8 cellular contexts compared by ENCODE assay signal in the genomic region with DNA sequence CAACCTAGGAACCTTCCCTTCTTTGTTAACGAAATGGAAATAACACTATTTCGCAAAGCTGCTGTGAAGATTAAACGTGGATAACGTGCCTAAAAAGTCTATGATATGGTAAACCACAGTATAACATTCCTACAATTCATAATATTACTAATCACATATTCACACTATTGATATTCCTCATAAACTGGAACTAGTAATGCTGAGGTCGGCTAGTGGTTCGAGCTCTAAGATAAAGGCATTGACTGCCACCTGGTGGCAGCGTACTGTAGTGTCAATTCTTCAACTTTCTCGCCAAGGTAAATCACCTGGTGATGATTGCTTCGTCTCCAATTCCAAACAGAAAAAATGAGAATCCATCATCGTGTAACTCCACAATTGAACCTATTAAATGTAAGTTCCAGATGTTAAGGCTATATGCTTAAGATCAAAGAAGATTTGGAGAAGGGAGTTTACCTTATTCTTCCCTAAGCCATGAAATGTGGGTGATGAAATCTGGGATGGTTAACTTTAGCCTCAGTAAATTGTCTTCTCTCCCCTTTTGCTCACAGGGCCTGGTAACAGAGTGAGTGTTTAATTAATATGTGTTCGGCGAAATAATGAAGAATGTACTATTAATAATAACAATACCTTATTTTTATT.
DNase-seq lines count a peak whose midpoint lies in the region; ATAC-seq and TF ChIP-seq lines count a peak whose summit lies in the region.

No MANE protein-coding gene starts in this region.

- DNase-seq in NCI-H345 (lab: John Stamatoyannopoulos, UW), result peak; percentile 42
- no peak for DNase-seq in NCI-H345 treated with DMSO at 0.1 percent for 48 hours (lab: John Stamatoyannopoulos, UW; ENCODE audit: unreplicated experiment)
- DNase-seq in GM20000 (ENCODE audit: low spot score), result peak; percentile 32
- peak; percentile 0 for DNase-seq in KG1 (lab: John Stamatoyannopoulos, UW)
- peak; percentile 46 for DNase-seq in SK-N-SH
- peak; percentile 57 for DNase-seq in fibroblast of peridontal ligament (ENCODE audit: extremely low read depth)
- DNase-seq in renal cortical epithelial cell (ENCODE audit: low read depth), result peak; percentile 3

- no peak overlapping the region for H3K27ac ChIP-seq in SK-N-SH (ENCODE audit: low read depth in 2 of 2, low read length in 1 of 2)

- CTCF ChIA-PET in SK-N-SH (lab: Yijun Ruan, JAX), result interaction anchor here (0.6 to 2.3 kb wide), 17 partner anchors 9 to 401 kb away, joined by 3 to 16 read pairs (median 3); no protein-coding TSS in a partner anchor

- no peak overlapping the region for H2AFZ ChIP-seq in SK-N-SH (ENCODE audit: low read depth)

- no peaks in the 10 kb centered on the region for H3K9me2 ChIP-seq in SK-N-SH

- 13% methylated on average over 12 of the region's 12 CpGs for WGBS in SK-N-SH (ENCODE audit: low lambda C conversion rate)

- no peaks in the 10 kb centered on the region for H4K20me1 ChIP-seq in SK-N-SH (ENCODE audit: insufficient read depth)

- POLR2A ChIA-PET in SK-N-SH (lab: Yijun Ruan, JAX), result no interaction called here

- no peak overlapping the region for H3K4me2 ChIP-seq in SK-N-SH

- TF ChIP-seq CTCF in GM20000 (IDR thresholded peaks at IDR 0.05; ENCODE audit: extremely low read depth, missing control alignments) (peak; percentile 30), SK-N-SH (IDR thresholded peaks at IDR 0.05) (peak; percentile 68)

- H3K27me3 ChIP-seq in SK-N-SH (ENCODE audit: insufficient read depth), result no peaks in the 10 kb centered on the region

- no peaks in the 10 kb centered on the region for H3K79me2 ChIP-seq in SK-N-SH (ENCODE audit: insufficient read depth)

- TF ChIP-seq EP300 in SK-N-SH (IDR thresholded peaks at IDR 0.05; ENCODE audit: borderline replicate concordance in 1 of 2, low read depth in 1 of 2, low read length in 1 of 2), result no peak

- TF ChIP-seq RAD21 in SK-N-SH (IDR thresholded peaks at IDR 0.05; ENCODE audit: low read length), result peak; percentile 74

- no peak for ATAC-seq in GM19452 (IDR thresholded peaks at IDR 0.05; ENCODE audit: unreplicated experiment)

- no peak overlapping the region for H3K4me3 ChIP-seq in SK-N-SH (ENCODE audit: low read depth in 2 of 2, low read length in 1 of 2)

- no peaks in the 10 kb centered on the region for H3K4me1 ChIP-seq in SK-N-SH (ENCODE audit: control insufficient read depth in 1 of 2, insufficient read depth in 2 of 2, low read depth in 1 of 2, low read length in 1 of 2)

- H3K9me3 ChIP-seq in SK-N-SH, result no peaks in the 10 kb centered on the region

- no peak overlapping the region for H3K9ac ChIP-seq in SK-N-SH

- no peaks in the 10 kb centered on the region for H3F3A ChIP-seq in SK-N-SH (replicated peaks; ENCODE audit: insufficient read depth)

- H3K36me3 ChIP-seq in SK-N-SH (replicated peaks in 1 of 2; ENCODE audit: control insufficient read depth in 1 of 2, insufficient read depth in 2 of 2, low read length in 1 of 2), result no peaks in the 10 kb centered on the region

TF ChIP-seq in SK-N-SH, 30 proteins besides CTCF, POLR2A, EP300 and RAD21:
- TF ChIP-seq YY1 (IDR thresholded peaks at IDR 0.05; ENCODE audit: low read depth), result no peak
- TF ChIP-seq SMC3 (IDR thresholded peaks at IDR 0.05; ENCODE audit: low read depth, low read length), result peak; percentile 51
- no peak for TF ChIP-seq FOXJ3 (CRISPR knock-in tag; IDR thresholded peaks at IDR 0.05)
- TF ChIP-seq GABPA (IDR thresholded peaks at IDR 0.05; ENCODE audit: low read depth), result no peak
- no peak for TF ChIP-seq GATA2 (CRISPR knock-in tag; IDR thresholded peaks at IDR 0.05)
- TF ChIP-seq, protein P1, sequence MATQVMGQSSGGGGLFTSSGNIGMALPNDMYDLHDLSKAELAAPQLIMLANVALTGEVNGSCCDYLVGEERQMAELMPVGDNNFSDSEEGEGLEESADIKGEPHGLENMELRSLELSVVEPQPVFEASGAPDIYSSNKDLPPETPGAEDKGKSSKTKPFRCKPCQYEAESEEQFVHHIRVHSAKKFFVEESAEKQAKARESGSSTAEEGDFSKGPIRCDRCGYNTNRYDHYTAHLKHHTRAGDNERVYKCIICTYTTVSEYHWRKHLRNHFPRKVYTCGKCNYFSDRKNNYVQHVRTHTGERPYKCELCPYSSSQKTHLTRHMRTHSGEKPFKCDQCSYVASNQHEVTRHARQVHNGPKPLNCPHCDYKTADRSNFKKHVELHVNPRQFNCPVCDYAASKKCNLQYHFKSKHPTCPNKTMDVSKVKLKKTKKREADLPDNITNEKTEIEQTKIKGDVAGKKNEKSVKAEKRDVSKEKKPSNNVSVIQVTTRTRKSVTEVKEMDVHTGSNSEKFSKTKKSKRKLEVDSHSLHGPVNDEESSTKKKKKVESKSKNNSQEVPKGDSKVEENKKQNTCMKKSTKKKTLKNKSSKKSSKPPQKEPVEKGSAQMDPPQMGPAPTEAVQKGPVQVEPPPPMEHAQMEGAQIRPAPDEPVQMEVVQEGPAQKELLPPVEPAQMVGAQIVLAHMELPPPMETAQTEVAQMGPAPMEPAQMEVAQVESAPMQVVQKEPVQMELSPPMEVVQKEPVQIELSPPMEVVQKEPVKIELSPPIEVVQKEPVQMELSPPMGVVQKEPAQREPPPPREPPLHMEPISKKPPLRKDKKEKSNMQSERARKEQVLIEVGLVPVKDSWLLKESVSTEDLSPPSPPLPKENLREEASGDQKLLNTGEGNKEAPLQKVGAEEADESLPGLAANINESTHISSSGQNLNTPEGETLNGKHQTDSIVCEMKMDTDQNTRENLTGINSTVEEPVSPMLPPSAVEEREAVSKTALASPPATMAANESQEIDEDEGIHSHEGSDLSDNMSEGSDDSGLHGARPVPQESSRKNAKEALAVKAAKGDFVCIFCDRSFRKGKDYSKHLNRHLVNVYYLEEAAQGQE (IDR thresholded peaks at IDR 0.05; ENCODE audit: low read depth, low read length), result no peak
